Comparison of ENCODE assay signal across 12 cellular contexts in genomic region chr14:106850913-106851825, GRCh38.
DNase-seq lines count a peak whose midpoint lies in the region; ATAC-seq and TF ChIP-seq lines count a peak whose summit lies in the region.
"Had no signal": no experiment of that assay in that cellular context is flagged by ENCODE, and none has a peak within 500 bp of the region (broad histone marks: within the 10 kb centered on the region; RNA-seq: fewer than 3 reads in every experiment).

No MANE protein-coding gene starts in this region.

- H3K79me2 ChIP-seq in SK-N-SH (ENCODE audit: insufficient read depth) = no peaks in the 10 kb centered on the region

- H3K4me1 Mint-ChIP-seq in stimulated activated memory B cell treated with anti-CD40 and anti-IgM and Interleukin-4, amounts not matched to agents 10 μg/mL and 1 μg/mL and 100 μg/mL, for 72 hours = peaks cover 72% of the 10 kb centered on the region
- H3K4me1 Mint-ChIP-seq in activated CD4-positive, alpha-beta T cell treated with anti-CD3 and anti-CD28 coated beads for 36 hours = peaks cover 14% of the 10 kb centered on the region
- H3K4me1 Mint-ChIP-seq in activated CD8-positive, alpha-beta memory T cell treated with anti-CD3 and anti-CD28 coated beads, Interleukin-2, amount 10 ng/mL, durations not matched to agents 7 days and 5 days = no peaks in the 10 kb centered on the region

- ATAC-seq in SK-N-SH treated with all-trans-retinoic acid at 6 μM for 48 hours = peak; percentile 49; the same call in 1 of the 3 replicates
- peak; percentile 70 for ATAC-seq in GM21717 (IDR thresholded peaks at IDR 0.05; ENCODE audit: unreplicated experiment)
- peak; percentile 41 for ATAC-seq in HG03521 (IDR thresholded peaks at IDR 0.05; ENCODE audit: unreplicated experiment)
- peak; percentile 93 for ATAC-seq in stimulated activated memory B cell treated with anti-CD40 and anti-IgM and Interleukin-4, amounts not matched to agents 10 μg/mL and 1 μg/mL and 100 μg/mL, for 72 hours
- no peak for ATAC-seq in activated CD4-positive, alpha-beta T cell treated with anti-CD3 and anti-CD28 coated beads for 36 hours
- no peak for ATAC-seq in activated CD8-positive, alpha-beta memory T cell treated with anti-CD3 and anti-CD28 coated beads, Interleukin-2, amount 10 ng/mL, durations not matched to agents 7 days and 5 days

- H3K27ac Mint-ChIP-seq in stimulated activated memory B cell treated with anti-CD40 and anti-IgM and Interleukin-4, amounts not matched to agents 10 μg/mL and 1 μg/mL and 100 μg/mL, for 72 hours = peak overlapping the region; percentile 100
- H3K27ac Mint-ChIP-seq in activated CD4-positive, alpha-beta T cell treated with anti-CD3 and anti-CD28 coated beads for 36 hours = no peak overlapping the region
- no peak overlapping the region for H3K27ac Mint-ChIP-seq in activated CD8-positive, alpha-beta memory T cell treated with anti-CD3 and anti-CD28 coated beads, Interleukin-2, amount 10 ng/mL, durations not matched to agents 7 days and 5 days

- intact Hi-C loops in activated CD4-positive, alpha-beta T cell treated with anti-CD3 and anti-CD28 coated beads for 36 hours (cut with DNase I, micrococcal nuclease) = no loop called here

- 0 out of 2 replicates have a peak, but pooled peaks cover 4% of the 10 kb centered on the region for H3K27me3 ChIP-seq in SK-N-SH (ENCODE audit: insufficient read depth)
- H3K27me3 ChIP-seq: adrenal gland had no signal

- H3F3A ChIP-seq in SK-N-SH (replicated peaks; ENCODE audit: insufficient read depth) = peaks cover 5% of the 10 kb centered on the region

- H2AFZ ChIP-seq in SK-N-SH (ENCODE audit: low read depth) = no peak overlapping the region

- no peaks in the 10 kb centered on the region for H4K20me1 ChIP-seq in SK-N-SH (ENCODE audit: insufficient read depth)

- H3K36me3 Mint-ChIP-seq in stimulated activated memory B cell treated with anti-CD40 and anti-IgM and Interleukin-4, amounts not matched to agents 10 μg/mL and 1 μg/mL and 100 μg/mL, for 72 hours = no peaks in the 10 kb centered on the region
- no peaks in the 10 kb centered on the region for H3K36me3 Mint-ChIP-seq in activated CD4-positive, alpha-beta T cell treated with anti-CD3 and anti-CD28 coated beads for 36 hours (ENCODE audit: low read depth)
- no peaks in the 10 kb centered on the region for H3K36me3 Mint-ChIP-seq in activated CD8-positive, alpha-beta memory T cell treated with anti-CD3 and anti-CD28 coated beads, Interleukin-2, amount 10 ng/mL, durations not matched to agents 7 days and 5 days

- no peak for TF ChIP-seq CTCF in SK-N-SH (IDR thresholded peaks at IDR 0.05)

- no peak for TF ChIP-seq EP300 in SK-N-SH (IDR thresholded peaks at IDR 0.05; ENCODE audit: borderline replicate concordance in 1 of 2, low read depth in 1 of 2, low read length in 1 of 2)

- no peak for TF ChIP-seq RAD21 in SK-N-SH (IDR thresholded peaks at IDR 0.05; ENCODE audit: low read length)

- 26% methylated on average over 19 of the region's 20 CpGs for WGBS in SK-N-SH (ENCODE audit: low lambda C conversion rate)

- H3K27me3 Mint-ChIP-seq in stimulated activated memory B cell treated with anti-CD40 and anti-IgM and Interleukin-4, amounts not matched to agents 10 μg/mL and 1 μg/mL and 100 μg/mL, for 72 hours = no peaks in the 10 kb centered on the region
- H3K27me3 Mint-ChIP-seq in activated CD4-positive, alpha-beta T cell treated with anti-CD3 and anti-CD28 coated beads for 36 hours = peaks cover 2% of the 10 kb centered on the region
- H3K27me3 Mint-ChIP-seq in activated CD8-positive, alpha-beta memory T cell treated with anti-CD3 and anti-CD28 coated beads, Interleukin-2, amount 10 ng/mL, durations not matched to agents 7 days and 5 days = peaks cover 40% of the 10 kb centered on the region

- peak overlapping the region; percentile 84 for H3K4me3 Mint-ChIP-seq in stimulated activated memory B cell treated with anti-CD40 and anti-IgM and Interleukin-4, amounts not matched to agents 10 μg/mL and 1 μg/mL and 100 μg/mL, for 72 hours
- H3K4me3 Mint-ChIP-seq in activated CD4-positive, alpha-beta T cell treated with anti-CD3 and anti-CD28 coated beads for 36 hours = no peak overlapping the region
- H3K4me3 Mint-ChIP-seq in activated CD8-positive, alpha-beta memory T cell treated with anti-CD3 and anti-CD28 coated beads, Interleukin-2, amount 10 ng/mL, durations not matched to agents 7 days and 5 days = no peak overlapping the region

- no peak overlapping the region for H3K9ac ChIP-seq in SK-N-SH

- DNase-seq in SK-N-SH = no peak
- DNase-seq in NCI-H2227 treated with DMSO at 0.1 percent for 48 hours (lab: John Stamatoyannopoulos, UW) = no peak
- no peak for DNase-seq in activated CD4-positive, alpha-beta T cell treated with anti-CD3 and anti-CD28 coated beads for 36 hours
- no peak for DNase-seq in activated CD8-positive, alpha-beta memory T cell treated with anti-CD3 and anti-CD28 coated beads, Interleukin-2, amount 10 ng/mL, durations not matched to agents 7 days and 5 days
- DNase-seq: adrenal gland; erythroblast; NK-92 treated with Interleukin-12 subunit alpha and Interleukin-12 subunit beta, amount 100 ng/mL, for 24 hours had no signal

- H3K9me3 Mint-ChIP-seq in stimulated activated memory B cell treated with anti-CD40 and anti-IgM and Interleukin-4, amounts not matched to agents 10 μg/mL and 1 μg/mL and 100 μg/mL, for 72 hours = no peaks in the 10 kb centered on the region
- no peaks in the 10 kb centered on the region for H3K9me3 Mint-ChIP-seq in activated CD4-positive, alpha-beta T cell treated with anti-CD3 and anti-CD28 coated beads for 36 hours (ENCODE audit: low read depth)
- H3K9me3 Mint-ChIP-seq in activated CD8-positive, alpha-beta memory T cell treated with anti-CD3 and anti-CD28 coated beads, Interleukin-2, amount 10 ng/mL, durations not matched to agents 7 days and 5 days (ENCODE audit: low read depth) = no peaks in the 10 kb centered on the region

- POLR2A ChIA-PET in SK-N-SH (lab: Yijun Ruan, JAX) = no interaction called here
- POLR2A ChIA-PET in activated CD4-positive, alpha-beta T cell treated with anti-CD3 and anti-CD28 coated beads for 36 hours (lab: Charles Lee) = no interaction called here

- no peaks in the 10 kb centered on the region; the same call in 1 of the 2 replicates for H3K9me3 ChIP-seq in SK-N-SH
- H3K9me3 ChIP-seq: adrenal gland had no signal

- H3K36me3 ChIP-seq in SK-N-SH (replicated peaks in 1 of 2; ENCODE audit: control insufficient read depth in 1 of 2, insufficient read depth in 2 of 2, low read length in 1 of 2) = no peaks in the 10 kb centered on the region
- H3K36me3 ChIP-seq: adrenal gland had no signal

- H3K9me2 ChIP-seq in SK-N-SH = no peaks in the 10 kb centered on the region

- peaks cover 0 to 5% of the 10 kb centered on the region in 2 experiments; a peak in 2 of 4 replicates for H3K4me1 ChIP-seq in SK-N-SH (ENCODE audit: control insufficient read depth in 1 of 2, insufficient read depth in 2 of 2, low read depth in 1 of 2, low read length in 1 of 2)

- H3K4me3 ChIP-seq in SK-N-SH (ENCODE audit: low read depth in 2 of 2, low read length in 1 of 2) = no peak overlapping the region
- H3K4me3 ChIP-seq: adrenal gland had no signal

- CTCF ChIA-PET in SK-N-SH (lab: Yijun Ruan, JAX) = interaction anchor here (1.2 kb wide), 1 partner anchor 22 kb away, joined by 6 read pairs; no protein-coding TSS in a partner anchor
- CTCF ChIA-PET in activated CD4-positive, alpha-beta T cell treated with anti-CD3 and anti-CD28 coated beads for 36 hours (lab: Charles Lee) = interaction anchor here (0.9 kb wide), 1 partner anchor 12 kb away, joined by 4 read pairs; no protein-coding TSS in a partner anchor
- CTCF ChIA-PET in activated CD8-positive, alpha-beta memory T cell treated with anti-CD3 and anti-CD28 coated beads, Interleukin-2, amount 10 ng/mL, durations not matched to agents 7 days and 5 days (lab: Charles Lee) = no interaction called here

- no peak overlapping the region for H3K27ac ChIP-seq in SK-N-SH (ENCODE audit: low read depth in 2 of 2, low read length in 1 of 2)
- H3K27ac ChIP-seq: adrenal gland, VCaP had no signal

- no peak overlapping the region for H3K4me2 ChIP-seq in SK-N-SH

TF ChIP-seq in SK-N-SH treated with all-trans-retinoic acid at 6 μM for 48 hours, 23 proteins besides CTCF, POLR2A, EP300 and RAD21 (continues in another document):
- no peak for TF ChIP-seq ISL1 (CRISPR knock-in tag; IDR thresholded peaks at IDR 0.05)
- TF ChIP-seq PATZ1 (CRISPR knock-in tag; IDR thresholded peaks at IDR 0.05; ENCODE audit: borderline replicate concordance) = no peak
- no peak for TF ChIP-seq BACH2 (CRISPR knock-in tag; IDR thresholded peaks at IDR 0.05; ENCODE audit: borderline replicate concordance)

TF ChIP-seq in SK-N-SH, 30 proteins besides CTCF, POLR2A, EP300 and RAD21 (continues in another document):
- TF ChIP-seq ELF1 (IDR thresholded peaks at IDR 0.05) = no peak
- no peak for TF ChIP-seq SIN3A (IDR thresholded peaks at IDR 0.05; ENCODE audit: borderline replicate concordance, low read depth, low read length)
- TF ChIP-seq SMC3 (IDR thresholded peaks at IDR 0.05; ENCODE audit: low read depth, low read length) = no peak
- no peak for TF ChIP-seq REST (IDR thresholded peaks at IDR 0.05; ENCODE audit: low read depth, low read length)

Comparison
In these comparisons a context has a peak if more than half of its experiments do, and no peak if none do; other contexts are left out.
1. ATAC-seq: peak in SK-N-SH treated with all-trans-retinoic acid at 6 μM for 48 hours (single experiment), GM21717 (single experiment), HG03521 (single experiment) and stimulated activated memory B cell treated with anti-CD40 and anti-IgM and Interleukin-4, amounts not matched to agents 10 μg/mL and 1 μg/mL and 100 μg/mL, for 72 hours (single experiment); none in activated CD4-positive, alpha-beta T cell treated with anti-CD3 and anti-CD28 coated beads for 36 hours (single experiment) and activated CD8-positive, alpha-beta memory T cell treated with anti-CD3 and anti-CD28 coated beads, Interleukin-2, amount 10 ng/mL, durations not matched to agents 7 days and 5 days (single experiment).